Comparison of ENCODE assay signal across 1 cellular context in genomic region chr16:74666425-74667214, GRCh38.
TF ChIP-seq lines count a peak whose summit lies in the region.

RFWD3 (minus strand) TSS chr16:74666877; CDS start chr16:74661449, 5,428 bp downstream.

TF ChIP-seq in HepG2, 621 proteins besides CTCF, POLR2A, EP300 and RAD21 (continued from another document and continues in another):
- TF ChIP-seq DMTF1 (CRISPR knock-in tag; IDR thresholded peaks at IDR 0.05) (no peak), KDM5B (CRISPR knock-in tag; IDR thresholded peaks at IDR 0.05; ENCODE audit: borderline replicate concordance) (peak; percentile 93), YEATS2 (CRISPR knock-in tag; IDR thresholded peaks at IDR 0.05; ENCODE audit: borderline replicate concordance) (peak; percentile 92), PCBP1 (IDR thresholded peaks at IDR 0.05; ENCODE audit: borderline replicate concordance, low read depth, low read length) (no peak; the same call in 1 of the 2 replicates), PHF5A (CRISPR knock-in tag; IDR thresholded peaks at IDR 0.05; ENCODE audit: low read depth, unreplicated experiment) (no peak), NAIF1 (CRISPR knock-in tag; IDR thresholded peaks at IDR 0.05; ENCODE audit: borderline replicate concordance) (peak; percentile 82; the same call in 1 of the 2 replicates), ZNF331 (CRISPR knock-in tag; IDR thresholded peaks at IDR 0.05) (peak; percentile 75), U2AF1 (optimal IDR thresholded peaks at IDR 0.05; ENCODE audit: low read depth, low read length) (no peak), SATB2 (CRISPR knock-in tag; IDR thresholded peaks at IDR 0.05) (peak; percentile 61; the same call in 1 of the 2 replicates), SKIL (CRISPR knock-in tag; IDR thresholded peaks at IDR 0.05; ENCODE audit: borderline replicate concordance) (no peak), ELF1 (CRISPR knock-in tag; IDR thresholded peaks at IDR 0.05) (peak; percentile 96), THRA (CRISPR knock-in tag; IDR thresholded peaks at IDR 0.05; ENCODE audit: borderline replicate concordance) (peak; percentile 61; the same call in 1 of the 2 replicates), ARID5B (CRISPR knock-in tag; IDR thresholded peaks at IDR 0.05) (peak; percentile 59), ZNF460 (CRISPR knock-in tag; IDR thresholded peaks at IDR 0.05; ENCODE audit: borderline replicate concordance) (no peak), HES4 (CRISPR knock-in tag; IDR thresholded peaks at IDR 0.05; ENCODE audit: borderline replicate concordance) (peak; percentile 59; the same call in 1 of the 2 replicates), ISL2 (CRISPR knock-in tag; IDR thresholded peaks at IDR 0.05) (no peak; the same call in 1 of the 2 replicates), ZNF564 (CRISPR knock-in tag; IDR thresholded peaks at IDR 0.05) (0 out of 2 replicates have a peak, but pooled peaks have one; percentile 22), POLR2G (IDR thresholded peaks at IDR 0.05; ENCODE audit: low read depth, low read length) (peak; percentile 91), ZSCAN31 (CRISPR knock-in tag; IDR thresholded peaks at IDR 0.05; ENCODE audit: low read depth) (peak; percentile 37; the same call in 1 of the 2 replicates), TRIM24 (CRISPR knock-in tag; IDR thresholded peaks at IDR 0.05) (no peak), ZNF121 (CRISPR knock-in tag; IDR thresholded peaks at IDR 0.05) (no peak), ZNF264 (CRISPR knock-in tag; IDR thresholded peaks at IDR 0.05) (no peak), ZNF775 (CRISPR knock-in tag; IDR thresholded peaks at IDR 0.05; ENCODE audit: borderline replicate concordance) (peak; percentile 88), FOXO4 (CRISPR knock-in tag; conservative IDR thresholded peaks at IDR 0.05) (no peak), TFDP1 (CRISPR knock-in tag; IDR thresholded peaks at IDR 0.05; ENCODE audit: borderline replicate concordance) (peak; percentile 93), ZNF550 (CRISPR knock-in tag; IDR thresholded peaks at IDR 0.05; ENCODE audit: borderline replicate concordance) (no peak), ZNF501 (CRISPR knock-in tag; IDR thresholded peaks at IDR 0.05) (peak; percentile 58), ZBTB8A (CRISPR knock-in tag; IDR thresholded peaks at IDR 0.05; ENCODE audit: borderline replicate concordance, low read depth) (peak; percentile 74; the same call in 1 of the 2 replicates), MXD1 (CRISPR knock-in tag; IDR thresholded peaks at IDR 0.05) (peak; percentile 98), CBFB (CRISPR knock-in tag; IDR thresholded peaks at IDR 0.05) (no peak; the same call in 1 of the 2 replicates), ZNF407 (CRISPR knock-in tag; IDR thresholded peaks at IDR 0.05; ENCODE audit: not compliant biosample characterization) (peak; percentile 75), BRD4 (CRISPR knock-in tag; IDR thresholded peaks at IDR 0.05) (peak; percentile 80; the same call in 1 of the 2 replicates)
